In genomic region chr13:23956106-23956505, GRCh38 we compare ENCODE assay signal across 11 cellular contexts. TPM values are rescaled to one million over a fixed set of nuclear protein-coding genes. Genes with fewer than 3 reads are reported as not detected.
DNase-seq lines count a peak whose midpoint lies in the region; ATAC-seq, FAIRE-seq and TF ChIP-seq lines count a peak whose summit lies in the region.
"Had no signal": no experiment of that assay in that cellular context is flagged by ENCODE, and none has a peak within 500 bp of the region (broad histone marks: within the 10 kb centered on the region; RNA-seq: fewer than 3 reads in every experiment).

No MANE protein-coding gene starts in this region.

- no peaks in the 10 kb centered on the region for H3K36me3 ChIP-seq in small intestine (ENCODE audit: control insufficient read depth in 2 of 2, insufficient read depth in 2 of 2, low read length in 2 of 2)
- no peaks in the 10 kb centered on the region for H3K36me3 ChIP-seq in gastroesophageal sphincter
- H3K36me3 ChIP-seq: cardiac muscle cell had no signal

- no peak overlapping the region for H3K27ac Mint-ChIP-seq in effector memory CD8-positive, alpha-beta T cell

- FAIRE-seq in small intestine (lab: Jason Lieb, UNC) = no peak

- ATAC-seq in effector memory CD8-positive, alpha-beta T cell (replicated peaks) = peak; percentile 54
- ATAC-seq in Right ventricle myocardium inferior (no peak), gastroesophageal sphincter (no peak)
- ATAC-seq: Panc1 had no signal

- H3K4me3 ChIP-seq in small intestine (ENCODE audit: low read depth in 1 of 2, low read length in 2 of 2) (no peak overlapping the region), gastroesophageal sphincter (no peak overlapping the region)
- H3K4me3 ChIP-seq: cardiac muscle cell, smooth muscle cell had no signal

- TF ChIP-seq CTCF in gastroesophageal sphincter (IDR thresholded peaks at IDR 0.05) = no peak

- 6 to 35% (median 12%) methylated on average over 4 of the region's 4 CpGs for whole genome bisulfite sequencing in small intestine, 3 donors
- 38 to 47% methylated on average over 3 to 4 of the region's 4 CpGs for WGBS in gastroesophageal sphincter (ENCODE audit: low coverage in 1 of 2), 2 donors

- H3K4me1 Mint-ChIP-seq in effector memory CD8-positive, alpha-beta T cell (ENCODE audit: low read depth in 2 of 2) = peaks cover 11% of the 10 kb centered on the region in 2 donors

- H3K27ac ChIP-seq in small intestine (ENCODE audit: low read depth in 1 of 2, low read length in 1 of 2) = no peak overlapping the region
- H3K27ac ChIP-seq in gastroesophageal sphincter = no peak overlapping the region
- H3K27ac ChIP-seq: cardiac muscle cell had no signal

- peak; percentile 12 to 30 for DNase-seq in activated CD4-positive, alpha-beta T cell treated with anti-CD3 and anti-CD28 coated beads, Interleukin-2, amount 50 U/mL, for 48 hours
- no peak for DNase-seq in activated CD4-positive, alpha-beta T cell treated with anti-CD3 and anti-CD28 coated beads, Interleukin-2, amount 50 U/mL, for 4 hours
- no peak for DNase-seq in effector memory CD8-positive, alpha-beta T cell
- DNase-seq in small intestine = peak; percentile 84
- DNase-seq in Right ventricle myocardium inferior (ENCODE audit: missing footprints) = no peak
- DNase-seq in MV-4-11 (lab: John Stamatoyannopoulos, UW) = no peak

- H3K27me3 ChIP-seq in small intestine (ENCODE audit: control insufficient read depth in 2 of 2, insufficient read depth in 2 of 2, low read length in 2 of 2) (no peaks in the 10 kb centered on the region), gastroesophageal sphincter (no peaks in the 10 kb centered on the region)
- H3K27me3 ChIP-seq: cardiac muscle cell had no signal

- H3K4me3 Mint-ChIP-seq in effector memory CD8-positive, alpha-beta T cell = no peak overlapping the region

- no peak for TF ChIP-seq POLR2A in gastroesophageal sphincter (IDR thresholded peaks at IDR 0.05)

- peaks cover 30 to 36% of the 10 kb centered on the region in 2 donors for H3K27me3 Mint-ChIP-seq in effector memory CD8-positive, alpha-beta T cell

- H3K9me3 Mint-ChIP-seq in effector memory CD8-positive, alpha-beta T cell = no peaks in the 10 kb centered on the region

- intact Hi-C loops in Right ventricle myocardium inferior (cut with DNase I) = no loop called here

- TF ChIP-seq EP300 in Ishikawa (IDR thresholded peaks at IDR 0.05; ENCODE audit: borderline replicate concordance) (peak; percentile 30; the same call in 1 of the 2 replicates), gastroesophageal sphincter (IDR thresholded peaks at IDR 0.05) (no peak)

- TF ChIP-seq RAD21 in Ishikawa (IDR thresholded peaks at IDR 0.05; ENCODE audit: low read depth) = no peak

- H3K36me3 Mint-ChIP-seq in effector memory CD8-positive, alpha-beta T cell (ENCODE audit: insufficient read depth) = peaks cover 8% of the 10 kb centered on the region

- H3K4me1 ChIP-seq in small intestine (ENCODE audit: control insufficient read depth in 2 of 2, insufficient read depth in 1 of 2, low read depth in 1 of 2, low read length in 1 of 2) = no peaks in the 10 kb centered on the region
- no peaks in the 10 kb centered on the region for H3K4me1 ChIP-seq in gastroesophageal sphincter

- H3K9me3 ChIP-seq in small intestine (ENCODE audit: control insufficient read depth, low read depth) = no peaks in the 10 kb centered on the region
- no peaks in the 10 kb centered on the region for H3K9me3 ChIP-seq in gastroesophageal sphincter

TF ChIP-seq in Ishikawa, 13 proteins besides CTCF, POLR2A, EP300 and RAD21:
- TF ChIP-seq, protein P1, sequence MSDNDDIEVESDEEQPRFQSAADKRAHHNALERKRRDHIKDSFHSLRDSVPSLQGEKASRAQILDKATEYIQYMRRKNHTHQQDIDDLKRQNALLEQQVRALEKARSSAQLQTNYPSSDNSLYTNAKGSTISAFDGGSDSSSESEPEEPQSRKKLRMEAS (IDR thresholded peaks at IDR 0.05) = peak; percentile 47; the same call in 1 of the 2 replicates
- TF ChIP-seq REST (IDR thresholded peaks at IDR 0.05; ENCODE audit: low read depth) = no peak
TF ChIP-seq in Ishikawa: peak in this region for 1.

RNA-seq across cellular contexts. Expression of gene C1QTNF9B, which starts 58.8 kb away (rescaled TPM):
- polyA plus RNA-seq in small intestine = under 1 TPM in 1 of 3 donors, not detected in 2; 0.19 TPM
- total RNA-seq in Right ventricle myocardium inferior = 3.1 TPM
- 1 to 10 TPM in 1 of 4 donors, under 1 TPM in 1, not detected in 2; 0.37 to 2.6 TPM for total RNA-seq in gastroesophageal sphincter
- total RNA-seq: smooth muscle cell had no signal

Comparison
In these comparisons a context has a peak if more than half of its experiments do, and no peak if none do; other contexts are left out.
1. DNase-seq: peak in activated CD4-positive, alpha-beta T cell treated with anti-CD3 and anti-CD28 coated beads, Interleukin-2, amount 50 U/mL, for 48 hours (2 of 2) and small intestine (single experiment); none in activated CD4-positive, alpha-beta T cell treated with anti-CD3 and anti-CD28 coated beads, Interleukin-2, amount 50 U/mL, for 4 hours (0 of 2), effector memory CD8-positive, alpha-beta T cell (0 of 3), Right ventricle myocardium inferior (single experiment) and MV-4-11 (single experiment).